2 cellular contexts compared by ENCODE assay signal in the genomic region with DNA sequence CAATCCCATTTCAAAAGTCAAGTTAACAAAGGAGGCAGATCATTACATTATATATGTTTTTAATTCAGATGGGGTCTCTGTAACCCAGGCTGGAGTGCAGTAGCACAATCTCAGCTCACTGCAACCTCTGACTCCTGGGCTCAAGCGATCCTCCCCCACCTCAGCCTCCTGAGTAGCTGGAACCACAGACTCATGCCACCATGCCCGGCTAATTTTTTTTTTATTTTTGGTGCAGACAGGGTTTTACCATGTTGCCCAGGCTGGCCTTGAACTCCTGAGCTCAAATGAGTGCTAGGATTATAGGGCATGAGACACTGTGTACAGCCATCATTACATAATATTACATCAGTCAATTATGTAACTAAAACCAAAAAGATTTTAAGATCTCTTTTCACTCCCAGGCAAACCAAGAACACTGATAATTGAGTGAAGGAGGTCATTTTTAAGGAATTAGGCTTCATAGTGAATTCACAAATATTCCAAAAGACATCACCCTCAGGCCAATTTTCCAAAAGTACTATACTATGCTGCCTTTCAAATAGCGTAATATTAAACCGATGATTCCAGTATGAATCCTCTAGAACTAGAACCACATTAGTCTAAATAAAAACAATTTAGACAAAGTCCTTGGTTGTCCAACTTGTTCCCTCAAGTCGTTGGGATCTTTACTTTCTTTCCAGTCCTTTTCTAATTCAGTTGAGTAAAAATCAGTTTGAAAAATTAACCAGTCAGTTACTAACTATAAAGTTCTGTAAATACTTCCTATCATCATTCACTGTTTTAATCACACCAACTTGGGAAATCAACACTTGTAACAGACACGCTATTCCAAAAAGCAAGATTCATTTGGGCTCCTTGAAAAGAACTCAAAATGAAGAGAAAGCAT.
A peak's percentile ranks its signal among the peaks of the same experiment; 100 is the strongest.
TF ChIP-seq lines count a peak whose summit lies in the region.

No MANE protein-coding gene starts in this region.

TF ChIP-seq in WTC11, 78 proteins besides CTCF, POLR2A, EP300 and RAD21:
- TF ChIP-seq TCF7 (CRISPR knock-in tag; IDR thresholded peaks at IDR 0.05; ENCODE audit: low read depth) = no peak
- no peak for TF ChIP-seq KAT7 (CRISPR knock-in tag; IDR thresholded peaks at IDR 0.05; ENCODE audit: borderline replicate concordance)
- peak; percentile 96 for TF ChIP-seq GABPB1 (CRISPR knock-in tag; IDR thresholded peaks at IDR 0.05)

TF ChIP-seq in HepG2, 621 proteins besides CTCF, POLR2A, EP300 and RAD21:
- TF ChIP-seq RBFOX2 (IDR thresholded peaks at IDR 0.05; ENCODE audit: low read depth, low read length) = peak; percentile 24; the same call in 1 of the 2 replicates
- no peak for TF ChIP-seq ZNF431 (CRISPR knock-in tag; IDR thresholded peaks at IDR 0.05; ENCODE audit: borderline replicate concordance, low read depth)
- TF ChIP-seq, protein P1, sequence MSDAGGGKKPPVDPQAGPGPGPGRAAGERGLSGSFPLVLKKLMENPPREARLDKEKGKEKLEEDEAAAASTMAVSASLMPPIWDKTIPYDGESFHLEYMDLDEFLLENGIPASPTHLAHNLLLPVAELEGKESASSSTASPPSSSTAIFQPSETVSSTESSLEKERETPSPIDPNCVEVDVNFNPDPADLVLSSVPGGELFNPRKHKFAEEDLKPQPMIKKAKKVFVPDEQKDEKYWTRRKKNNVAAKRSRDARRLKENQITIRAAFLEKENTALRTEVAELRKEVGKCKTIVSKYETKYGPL (CRISPR knock-in tag; IDR thresholded peaks at IDR 0.05) = peak; percentile 74; the same call in 1 of the 2 replicates
- no peak for TF ChIP-seq SOX6 (IDR thresholded peaks at IDR 0.05)
- peak; percentile 35; the same call in 1 of the 2 replicates for TF ChIP-seq SOX6 (CRISPR knock-in tag; IDR thresholded peaks at IDR 0.05)
- TF ChIP-seq FOXA3 (CRISPR knock-in tag; IDR thresholded peaks at IDR 0.05) = peak; percentile 19; the same call in 1 of the 2 replicates
- TF ChIP-seq NR2C2 (CRISPR knock-in tag; IDR thresholded peaks at IDR 0.05; ENCODE audit: borderline replicate concordance) = peak; percentile 36; the same call in 1 of the 2 replicates
- TF ChIP-seq, protein P2, sequence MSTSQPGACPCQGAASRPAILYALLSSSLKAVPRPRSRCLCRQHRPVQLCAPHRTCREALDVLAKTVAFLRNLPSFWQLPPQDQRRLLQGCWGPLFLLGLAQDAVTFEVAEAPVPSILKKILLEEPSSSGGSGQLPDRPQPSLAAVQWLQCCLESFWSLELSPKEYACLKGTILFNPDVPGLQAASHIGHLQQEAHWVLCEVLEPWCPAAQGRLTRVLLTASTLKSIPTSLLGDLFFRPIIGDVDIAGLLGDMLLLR (CRISPR knock-in tag; IDR thresholded peaks at IDR 0.05) = no peak
- peak; percentile 56 for TF ChIP-seq GATAD2A (CRISPR knock-in tag; IDR thresholded peaks at IDR 0.05)
- TF ChIP-seq RARA (CRISPR knock-in tag; IDR thresholded peaks at IDR 0.05) = peak; percentile 73
- TF ChIP-seq ZNF816 (CRISPR knock-in tag; IDR thresholded peaks at IDR 0.05; ENCODE audit: borderline replicate concordance) = no peak
- TF ChIP-seq HNF4A (CRISPR knock-in tag; IDR thresholded peaks at IDR 0.05) = peak; percentile 28; the same call in 1 of the 2 replicates
- TF ChIP-seq RARG (CRISPR knock-in tag; IDR thresholded peaks at IDR 0.05; ENCODE audit: low read depth) = no peak
- peak; percentile 59 for TF ChIP-seq CEBPG (CRISPR knock-in tag; IDR thresholded peaks at IDR 0.05)
- TF ChIP-seq, protein P3, sequence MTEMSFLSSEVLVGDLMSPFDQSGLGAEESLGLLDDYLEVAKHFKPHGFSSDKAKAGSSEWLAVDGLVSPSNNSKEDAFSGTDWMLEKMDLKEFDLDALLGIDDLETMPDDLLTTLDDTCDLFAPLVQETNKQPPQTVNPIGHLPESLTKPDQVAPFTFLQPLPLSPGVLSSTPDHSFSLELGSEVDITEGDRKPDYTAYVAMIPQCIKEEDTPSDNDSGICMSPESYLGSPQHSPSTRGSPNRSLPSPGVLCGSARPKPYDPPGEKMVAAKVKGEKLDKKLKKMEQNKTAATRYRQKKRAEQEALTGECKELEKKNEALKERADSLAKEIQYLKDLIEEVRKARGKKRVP (CRISPR knock-in tag; IDR thresholded peaks at IDR 0.05) = peak in 1 of 2 experiments; percentile 96; a peak in 2 of 4 replicates
- TF ChIP-seq, protein P4, sequence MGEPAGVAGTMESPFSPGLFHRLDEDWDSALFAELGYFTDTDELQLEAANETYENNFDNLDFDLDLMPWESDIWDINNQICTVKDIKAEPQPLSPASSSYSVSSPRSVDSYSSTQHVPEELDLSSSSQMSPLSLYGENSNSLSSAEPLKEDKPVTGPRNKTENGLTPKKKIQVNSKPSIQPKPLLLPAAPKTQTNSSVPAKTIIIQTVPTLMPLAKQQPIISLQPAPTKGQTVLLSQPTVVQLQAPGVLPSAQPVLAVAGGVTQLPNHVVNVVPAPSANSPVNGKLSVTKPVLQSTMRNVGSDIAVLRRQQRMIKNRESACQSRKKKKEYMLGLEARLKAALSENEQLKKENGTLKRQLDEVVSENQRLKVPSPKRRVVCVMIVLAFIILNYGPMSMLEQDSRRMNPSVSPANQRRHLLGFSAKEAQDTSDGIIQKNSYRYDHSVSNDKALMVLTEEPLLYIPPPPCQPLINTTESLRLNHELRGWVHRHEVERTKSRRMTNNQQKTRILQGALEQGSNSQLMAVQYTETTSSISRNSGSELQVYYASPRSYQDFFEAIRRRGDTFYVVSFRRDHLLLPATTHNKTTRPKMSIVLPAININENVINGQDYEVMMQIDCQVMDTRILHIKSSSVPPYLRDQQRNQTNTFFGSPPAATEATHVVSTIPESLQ (CRISPR knock-in tag; conservative IDR thresholded peaks at IDR 0.05) = no peak
- no peak for TF ChIP-seq REPIN1 (CRISPR knock-in tag; IDR thresholded peaks at IDR 0.05; ENCODE audit: borderline replicate concordance, low read depth)
- TF ChIP-seq SMAD3 (CRISPR knock-in tag; IDR thresholded peaks at IDR 0.05) = no peak
